In genomic region chr16:88681084-88681680, GRCh38 we compare ENCODE assay signal across 7 cellular contexts. TPM values are rescaled to one million over a fixed set of nuclear protein-coding genes. Genes with fewer than 3 reads are reported as not detected.
DNase-seq lines count a peak whose midpoint lies in the region; ATAC-seq and TF ChIP-seq lines count a peak whose summit lies in the region.

No MANE protein-coding gene starts in this region.

- H3K27me3 ChIP-seq in right lobe of liver (no peaks in the 10 kb centered on the region), sigmoid colon (peaks cover 35 to 86% (median 59%) of the 10 kb centered on the region in 3 donors)

- intact Hi-C loops in right lobe of liver (cut with DNase I) (no loop called here), sigmoid colon (cut with DNase I) (no loop called here)

- H3K9me3 ChIP-seq in KOPT-K1 (ENCODE audit: insufficient read depth, low read length, poor library complexity, severe bottlenecking) (no peaks in the 10 kb centered on the region), right lobe of liver (no peaks in the 10 kb centered on the region), sigmoid colon (no peaks in the 10 kb centered on the region)

- H3K27ac ChIP-seq in KOPT-K1 (ENCODE audit: low read depth, low read length, poor library complexity, severe bottlenecking) = peak overlapping the region; percentile 45
- no peak overlapping the region for H3K27ac ChIP-seq in right lobe of liver
- H3K27ac ChIP-seq in sigmoid colon = no peak overlapping the region

- WGBS in right lobe of liver (ENCODE audit: insufficient coverage, low coverage, low lambda C conversion rate, missing lambda C conversion rate) = 35% methylated on average over 10 of the region's 31 CpGs
- WGBS in sigmoid colon, 2 donors = 36 to 57% methylated on average over 31 of the region's 31 CpGs

- H3K4me1 ChIP-seq in right lobe of liver = peaks cover 0 to 8% (median 3%) of the 10 kb centered on the region in 4 donors
- H3K4me1 ChIP-seq in sigmoid colon = peaks cover 0 to 16% (median 8%) of the 10 kb centered on the region in 4 donors

- H3K4me3 ChIP-seq in right lobe of liver = no peak overlapping the region
- no peak overlapping the region for H3K4me3 ChIP-seq in sigmoid colon

- ATAC-seq in GM18502 (IDR thresholded peaks at IDR 0.05; ENCODE audit: poor library complexity, unreplicated experiment) = peak; percentile 10
- ATAC-seq in right lobe of liver = peak; percentile 67 to 76 (median 72)

- TF ChIP-seq CTCF in right lobe of liver (IDR thresholded peaks at IDR 0.05) (peak; percentile 42 to 67 (median 58)), sigmoid colon (IDR thresholded peaks at IDR 0.05) (peak in 1 of 4 experiments; percentile 18)

- TF ChIP-seq POLR2A in right lobe of liver (IDR thresholded peaks at IDR 0.05) (no peak), sigmoid colon (IDR thresholded peaks at IDR 0.05) (no peak)

- H3K36me3 ChIP-seq in KOPT-K1 (ENCODE audit: insufficient read depth, low read length) (no peaks in the 10 kb centered on the region), right lobe of liver (no peaks in the 10 kb centered on the region), sigmoid colon (no peaks in the 10 kb centered on the region)

- peak; percentile 58 for DNase-seq in activated naive CD4-positive, alpha-beta T cell treated with anti-CD3 and anti-CD28 coated beads, Interleukin-2, amount 50 U/mL, for 16 hours
- DNase-seq in right lobe of liver = peak in 2 of 3 donors; percentile 69 to 73
- DNase-seq in T1000 (lab: John Stamatoyannopoulos, UW) = no peak
- DNase-seq in GM03348 (ENCODE audit: low spot score) = no peak
- no peak for DNase-seq in sigmoid colon

- TF ChIP-seq EP300 in sigmoid colon (IDR thresholded peaks at IDR 0.05) = no peak

RNA-seq across cellular contexts. Expression of gene SNAI3, which starts 5.1 kb away (rescaled TPM):
- total RNA-seq in right lobe of liver (under 1 TPM; 0.15 to 0.98 (median 0.35) TPM), sigmoid colon (under 1 TPM in 2 of 4 donors, not detected in 2; 0.71 to 0.82 TPM)
- 1 to 10 TPM in 1 of 3 donors, under 1 TPM in 2; 0.46 to 3.0 (median 0.60) TPM for polyA plus RNA-seq in sigmoid colon

RNA-seq across cellular contexts. Expression of gene MVD, which starts 18.3 kb away (rescaled TPM):
- total RNA-seq in right lobe of liver (10 to 100 TPM; 10.2 to 57.1 (median 15.2) TPM), sigmoid colon (10 to 100 TPM; 16.8 to 25.7 (median 23.2) TPM)
- polyA plus RNA-seq in sigmoid colon = 100 to 1,000 TPM in 1 of 3 donors, 10 to 100 TPM in 2; 41.4 to 206 (median 84.8) TPM

RNA-seq across cellular contexts. Expression of gene RNF166, which starts 25.0 kb away (rescaled TPM):
- 10 to 100 TPM in 2 of 6 experiments, 1 to 10 TPM in 4; 8.1 to 12.8 (median 10.0) TPM for total RNA-seq in right lobe of liver
- total RNA-seq in sigmoid colon = 10 to 100 TPM; 16.0 to 21.4 (median 17.9) TPM
- polyA plus RNA-seq in sigmoid colon = 10 to 100 TPM in 1 of 3 donors, 1 to 10 TPM in 2; 5.4 to 34.8 (median 6.2) TPM

RNA-seq across cellular contexts. Expression of gene CTU2, which starts 25.1 kb away (rescaled TPM):
- total RNA-seq in right lobe of liver = 1 to 10 TPM; 5.0 to 9.5 (median 8.2) TPM
- total RNA-seq in sigmoid colon = 10 to 100 TPM in 3 of 4 donors, 1 to 10 TPM in 1; 6.1 to 11.7 (median 10.7) TPM
- polyA plus RNA-seq in sigmoid colon = 10 to 100 TPM in 1 of 3 donors, 1 to 10 TPM in 2; 8.4 to 16.3 (median 9.2) TPM

RNA-seq across cellular contexts. Expression of gene CYBA, which starts 30.3 kb away (rescaled TPM):
- total RNA-seq in right lobe of liver (10 to 100 TPM; 22.8 to 70.0 (median 41.3) TPM), sigmoid colon (100 to 1,000 TPM in 2 of 4 donors, 10 to 100 TPM in 2; 63.1 to 147 (median 105) TPM)
- 100 to 1,000 TPM in 2 of 3 donors, 10 to 100 TPM in 1; 81.1 to 429 (median 208) TPM for polyA plus RNA-seq in sigmoid colon

Comparison
In these comparisons a context has a peak if more than half of its experiments do, and no peak if none do; other contexts are left out.
1. DNase-seq: peak in activated naive CD4-positive, alpha-beta T cell treated with anti-CD3 and anti-CD28 coated beads, Interleukin-2, amount 50 U/mL, for 16 hours (single experiment) and right lobe of liver (2 of 3); none in T1000 (single experiment), GM03348 (single experiment) and sigmoid colon (single experiment).